In genomic region chr5:78361226-78361993, GRCh38 we compare ENCODE assay signal across 8 cellular contexts. TPM values are rescaled to one million over a fixed set of nuclear protein-coding genes. Genes with fewer than 3 reads are reported as not detected.
DNase-seq lines count a peak whose midpoint lies in the region; ATAC-seq, FAIRE-seq and TF ChIP-seq lines count a peak whose summit lies in the region.

No MANE protein-coding gene starts in this region.

- H4K20me1 ChIP-seq in SK-N-SH (ENCODE audit: insufficient read depth) (peaks cover 4% of the 10 kb centered on the region; the same call in 1 of the 2 replicates), H1 (replicated peaks in 1 of 2; ENCODE audit: control insufficient read depth in 1 of 2, insufficient read depth in 2 of 2, low read length in 2 of 2) (no peaks in the 10 kb centered on the region)

- no peaks in the 10 kb centered on the region for H3K9me3 Mint-ChIP-seq in memory B cell

- no peak overlapping the region for H4K91ac ChIP-seq in H1 (replicated peaks; ENCODE audit: insufficient read length, low read length)

- WGBS in SK-N-SH (ENCODE audit: low lambda C conversion rate): 2% methylated on average over 15 of the region's 15 CpGs
- WGBS in H1 (ENCODE audit: extremely low coverage in 1 of 2, insufficient coverage in 1 of 2, insufficient read length in 1 of 2, insufficient replicate concordance in 2 of 2, low coverage in 1 of 2, low lambda C conversion rate in 2 of 2, missing lambda C conversion rate in 1 of 2), 2 experiments: 12% methylated on average over 15 of the region's 15 CpGs; no CpG with 5 or more reads in 1 of the 2 experiments
- WGBS in tibial nerve, 2 donors: 2 to 3% methylated on average over 15 of the region's 15 CpGs

- peak overlapping the region; percentile 85 to 98 for H3K27ac ChIP-seq in SK-N-SH (ENCODE audit: low read depth in 2 of 2, low read length in 1 of 2)
- H3K27ac ChIP-seq in H1 (ENCODE audit: low read depth, low read length): no peak overlapping the region
- peak overlapping the region; percentile 76 to 95 (median 88) for H3K27ac ChIP-seq in tibial nerve

- no peaks in the 10 kb centered on the region for H3K79me1 ChIP-seq in H1 (ENCODE audit: low read depth, low read length)

- no peak overlapping the region for H2BK120ac ChIP-seq in H1 (replicated peaks; ENCODE audit: low read depth, low read length)

- H3K14ac ChIP-seq in H1 (ENCODE audit: insufficient read length): no peak overlapping the region

- H3K27me3 Mint-ChIP-seq in memory B cell: no peaks in the 10 kb centered on the region

- no peak overlapping the region for H4K8ac ChIP-seq in H1 (ENCODE audit: extremely low read depth, insufficient read depth, low read length)

- H3K23ac ChIP-seq in H1 (ENCODE audit: insufficient read length): no peak overlapping the region

- no peak overlapping the region for H2BK20ac ChIP-seq in H1 (ENCODE audit: low read length)

- H3K4me3 ChIP-seq in SK-N-SH (ENCODE audit: low read depth in 2 of 2, low read length in 1 of 2) (peak overlapping the region; percentile 89 to 96), H1 (ENCODE audit: extremely low read depth in 1 of 4, insufficient read depth in 2 of 4, low read depth in 3 of 4, low read length in 4 of 4) (peak overlapping the region; percentile 82 to 97 (median 92)), tibial nerve (peak overlapping the region; percentile 86 to 100 (median 94))

- TF ChIP-seq POLR2A in H1 (IDR thresholded peaks at IDR 0.05; ENCODE audit: control extremely low read depth in 1 of 2, low read depth in 2 of 2, low read length in 2 of 2): no peak; a peak in 1 of 3 replicates
- TF ChIP-seq POLR2A in tibial nerve (IDR thresholded peaks at IDR 0.05): no peak

- no peak overlapping the region for H3K4ac ChIP-seq in H1 (replicated peaks; ENCODE audit: insufficient read length, low read depth, low read length)

- H3K4me3 Mint-ChIP-seq in memory B cell: peak overlapping the region; percentile 93

- H3K27me3 ChIP-seq in SK-N-SH (ENCODE audit: insufficient read depth) (no peaks in the 10 kb centered on the region), H1 (replicated peaks in 1 of 4; ENCODE audit: control insufficient read depth in 3 of 4, extremely low read depth in 1 of 4, insufficient read depth in 3 of 4, low read length in 3 of 4) (no peaks in the 10 kb centered on the region), tibial nerve (no peaks in the 10 kb centered on the region)

- H2BK12ac ChIP-seq in H1 (ENCODE audit: low read depth, low read length): no peak overlapping the region

- ATAC-seq in memory B cell (ENCODE audit: low read depth): no peak

- H2BK15ac ChIP-seq in H1 (ENCODE audit: low read length): no peak overlapping the region

- H3K9ac ChIP-seq in SK-N-SH: peak overlapping the region; percentile 98
- H3K9ac ChIP-seq in H1 (replicated peaks in 1 of 4; ENCODE audit: extremely low read depth in 1 of 4, low read depth in 3 of 4, low read length in 3 of 4): peak overlapping the region in 3 of 4 experiments; percentile 56 to 81 (median 80); a peak in 6 of 7 replicates

- H3K56ac ChIP-seq in H1 (replicated peaks; ENCODE audit: insufficient read length, low read depth, low read length): no peak overlapping the region

- peak overlapping the region; percentile 96 for H2AFZ ChIP-seq in SK-N-SH (ENCODE audit: low read depth)
- H2AFZ ChIP-seq in H1 (ENCODE audit: low read length): 0 out of 2 replicates have a peak overlapping the region, but pooled peaks have one; percentile 1

- CTCF ChIA-PET in SK-N-SH (lab: Yijun Ruan, JAX): interaction anchor here (0.9 to 1.6 kb wide), 7 partner anchors 10 to 448 kb away, joined by 3 to 8 read pairs (median 5); partner anchors contain the start of gene AP3B1
- CTCF ChIA-PET in H1 (lab: Charles Lee; ENCODE audit: partially characterized antibody): interaction anchor here (0.6 to 1.7 kb wide), 9 partner anchors 15 to 263 kb away, joined by 3 to 7 read pairs (median 4); partner anchors contain the start of gene AP3B1

- H3K36me3 ChIP-seq in SK-N-SH (replicated peaks in 1 of 2; ENCODE audit: control insufficient read depth in 1 of 2, insufficient read depth in 2 of 2, low read length in 1 of 2): peaks cover 13 to 19% of the 10 kb centered on the region in 2 experiments
- peaks cover 0 to 6% (median 0%) of the 10 kb centered on the region in 4 experiments; a peak in 1 of 8 replicates for H3K36me3 ChIP-seq in H1 (ENCODE audit: control insufficient read depth in 2 of 4, insufficient read depth in 4 of 4, low read length in 3 of 4)
- peaks cover 0 to 6% (median 0%) of the 10 kb centered on the region in 3 donors for H3K36me3 ChIP-seq in tibial nerve

- H3F3A ChIP-seq in SK-N-SH (replicated peaks; ENCODE audit: insufficient read depth): peaks cover 11% of the 10 kb centered on the region

- DNase-seq in stimulated activated CD4-positive, alpha-beta T cell treated with anti-CD3 and anti-CD28 coated beads, Interleukin-1b, Interleukin-23, amount 100 ng/mL, for 48 hours: peak; percentile 1
- no peak for DNase-seq in stimulated activated CD4-positive, alpha-beta T cell treated with anti-CD3 and anti-CD28 coated beads, Interleukin-12 subunit alpha, Interleukin-12 subunit beta, amount 100 ng/mL, for 4 hours
- DNase-seq in NAMALWA (ENCODE audit: low spot score) (peak; percentile 77), SK-N-SH (peak; percentile 48), H1 (ENCODE audit: low read depth in 1 of 2, low spot score in 2 of 2) (no peak), memory B cell (ENCODE audit: low spot score in 2 of 2) (no peak), tibial nerve (ENCODE audit: low spot score in 2 of 2) (peak in 1 of 2 donors; percentile 48)
- DNase-seq in activated effector memory CD4-positive, alpha-beta T cell treated with anti-CD3 and anti-CD28 coated beads, Interleukin-2, amount 50 U/mL, for 16 hours: no peak

- no peak overlapping the region for H2AK5ac ChIP-seq in H1 (ENCODE audit: low read depth, low read length)

- FAIRE-seq in H1 (lab: Jason Lieb, UNC): no peak

- H3K9me3 ChIP-seq in SK-N-SH (no peaks in the 10 kb centered on the region), H1 (ENCODE audit: insufficient read depth in 2 of 2, low read depth in 1 of 2, low read length in 1 of 2) (no peaks in the 10 kb centered on the region), tibial nerve (no peaks in the 10 kb centered on the region)

- no peak overlapping the region for H3K18ac ChIP-seq in H1 (ENCODE audit: extremely low read depth, low read length)

- no peak for TF ChIP-seq RAD21 in SK-N-SH (IDR thresholded peaks at IDR 0.05; ENCODE audit: low read length)
- no peak; a peak in 1 of 4 replicates for TF ChIP-seq RAD21 in H1 (IDR thresholded peaks at IDR 0.05 in 1 of 2, conservative IDR thresholded peaks at IDR 0.05 in 1 of 2; ENCODE audit: low read depth in 2 of 2, low read length in 2 of 2)

- POLR2A ChIA-PET in SK-N-SH (lab: Yijun Ruan, JAX): interaction anchor here (3.4 kb wide), 1 partner anchor 66 kb away, joined by 29 read pairs; the partner anchor contains the start of gene AP3B1
- POLR2A ChIA-PET in H1 (lab: Charles Lee; ENCODE audit: partially characterized antibody): interaction anchor here (0.8 to 3.5 kb wide), 8 partner anchors 10 to 361 kb away, joined by 3 to 21 read pairs (median 4); partner anchors contain the start of genes AP3B1 and LHFPL2

- H3K4me1 Mint-ChIP-seq in memory B cell: peaks cover 26% of the 10 kb centered on the region

- H3K4me1 ChIP-seq in SK-N-SH (ENCODE audit: control insufficient read depth in 1 of 2, insufficient read depth in 2 of 2, low read depth in 1 of 2, low read length in 1 of 2) (peaks cover 0 to 14% of the 10 kb centered on the region in 2 experiments; a peak in 2 of 4 replicates), H1 (replicated peaks in 1 of 4; ENCODE audit: control insufficient read depth in 3 of 4, insufficient read depth in 4 of 4, low read length in 3 of 4) (peaks cover 0 to 3% (median 2%) of the 10 kb centered on the region in 4 experiments; a peak in 4 of 7 replicates), tibial nerve (peaks cover 0 to 26% (median 15%) of the 10 kb centered on the region in 4 donors)

- H4K5ac ChIP-seq in H1 (ENCODE audit: insufficient read length, low read depth, low read length): no peak overlapping the region

- H3K23me2 ChIP-seq in H1 (ENCODE audit: low read depth, low read length): no peaks in the 10 kb centered on the region; the same call in 1 of the 2 replicates

- H3K79me2 ChIP-seq in SK-N-SH (ENCODE audit: insufficient read depth) (peaks cover 84% of the 10 kb centered on the region), H1 (ENCODE audit: control insufficient read depth in 1 of 2, insufficient read depth in 2 of 2, low read length in 2 of 2) (peaks cover 0 to 45% of the 10 kb centered on the region in 2 experiments; a peak in 2 of 4 replicates)

- TF ChIP-seq EP300 in SK-N-SH (IDR thresholded peaks at IDR 0.05; ENCODE audit: borderline replicate concordance in 1 of 2, low read depth in 1 of 2, low read length in 1 of 2): no peak
- no peak for TF ChIP-seq EP300 in H1 (IDR thresholded peaks at IDR 0.05; ENCODE audit: borderline replicate concordance in 1 of 2, low read depth in 2 of 2, low read length in 2 of 2)
- TF ChIP-seq EP300 in tibial nerve (IDR thresholded peaks at IDR 0.05): peak in 1 of 2 donors; percentile 20

- H3K27ac Mint-ChIP-seq in memory B cell: peak overlapping the region; percentile 95

- H2BK5ac ChIP-seq in H1 (ENCODE audit: low read depth, low read length): no peak overlapping the region

- no peaks in the 10 kb centered on the region for H3K36me3 Mint-ChIP-seq in memory B cell

- no peaks in the 10 kb centered on the region for H3K9me2 ChIP-seq in SK-N-SH

- TF ChIP-seq CTCF in SK-N-SH (IDR thresholded peaks at IDR 0.05): peak; percentile 44
- TF ChIP-seq CTCF in H1 (IDR thresholded peaks at IDR 0.05; ENCODE audit: control extremely low read depth in 1 of 3, insufficient read depth in 1 of 3, low read depth in 1 of 3, low read length in 3 of 3): no peak
- TF ChIP-seq CTCF in tibial nerve (IDR thresholded peaks at IDR 0.05): peak in 2 of 5 experiments; percentile 9 to 37

- H3K4me2 ChIP-seq in SK-N-SH (peak overlapping the region; percentile 93), H1 (ENCODE audit: insufficient read depth in 1 of 2, low read depth in 2 of 2, low read length in 2 of 2) (peak overlapping the region; percentile 70 to 79)

RNA-seq across cellular contexts. Expression of gene SCAMP1, which starts 1.0 kb away (rescaled TPM):
- polyA plus RNA-seq in SK-N-SH (2012; rRNA removed): 11.5 and 18.2 TPM in 2 replicates
- polyA plus RNA-seq in SK-N-SH (2012; cell fraction: cytosol; rRNA removed): 17.2 and 20.0 TPM in 2 replicates
- 4.5 and 9.9 TPM in 2 replicates for polyA plus RNA-seq in SK-N-SH (2012; cell fraction: nucleus; rRNA removed)
- total RNA-seq in H1 (2021; fragmentation: NEBNext Ultra II Directional; extraction: Animal tissue kit (Norgen Biotek cat#: 25700)): 51.4 and 55.9 TPM in 2 replicates
- 10.9 and 18.6 TPM in 2 replicates for polyA plus RNA-seq in H1 (2011; rRNA removed)
- polyA plus RNA-seq in H1 (2011; cell fraction: cytosol; rRNA removed): 15.6 TPM
- 15.8 TPM for polyA plus RNA-seq in H1 (2011; cell fraction: nucleus; rRNA removed)
- 21.5 to 33.7 TPM (median 28.5 TPM) in 4 replicates for polyA plus RNA-seq in H1 (2012, experiment 1 of 2)
- 1.8 TPM for polyA plus RNA-seq in H1 (2012, experiment 2 of 2)
- polyA plus RNA-seq in H1 (2013, experiment 1 of 2): 29.2 TPM
- polyA plus RNA-seq in H1 (2013, experiment 2 of 2): 37.5 TPM
- 63.6 and 110 TPM in 2 replicates for polyA minus RNA-seq in H1 (2011; rRNA and poly(A)+ RNA removed)
- 39.1 TPM for polyA minus RNA-seq in H1 (2011; cell fraction: cytosol; rRNA and poly(A)+ RNA removed)
- polyA minus RNA-seq in H1 (2011; cell fraction: nucleus; rRNA and poly(A)+ RNA removed): 66.7 TPM
- total RNA-seq in tibial nerve: 10 to 100 TPM; 22.5 to 30.8 (median 28.3) TPM

Comparison
In these comparisons a context has a peak if more than half of its experiments do, and no peak if none do; other contexts are left out.
1. DNase-seq: peak in stimulated activated CD4-positive, alpha-beta T cell treated with anti-CD3 and anti-CD28 coated beads, Interleukin-1b, Interleukin-23, amount 100 ng/mL, for 48 hours (single experiment), NAMALWA (single experiment) and SK-N-SH (single experiment); none in stimulated activated CD4-positive, alpha-beta T cell treated with anti-CD3 and anti-CD28 coated beads, Interleukin-12 subunit alpha, Interleukin-12 subunit beta, amount 100 ng/mL, for 4 hours (single experiment), H1 (0 of 2), memory B cell (0 of 2) and activated effector memory CD4-positive, alpha-beta T cell treated with anti-CD3 and anti-CD28 coated beads, Interleukin-2, amount 50 U/mL, for 16 hours (single experiment).
2. Peak in every context shown above with its lines, with median percentiles within 50 percentile points of each other: H3K4me3 ChIP-seq.